Comparison of ENCODE assay signal across 8 cellular contexts in the genomic region with DNA sequence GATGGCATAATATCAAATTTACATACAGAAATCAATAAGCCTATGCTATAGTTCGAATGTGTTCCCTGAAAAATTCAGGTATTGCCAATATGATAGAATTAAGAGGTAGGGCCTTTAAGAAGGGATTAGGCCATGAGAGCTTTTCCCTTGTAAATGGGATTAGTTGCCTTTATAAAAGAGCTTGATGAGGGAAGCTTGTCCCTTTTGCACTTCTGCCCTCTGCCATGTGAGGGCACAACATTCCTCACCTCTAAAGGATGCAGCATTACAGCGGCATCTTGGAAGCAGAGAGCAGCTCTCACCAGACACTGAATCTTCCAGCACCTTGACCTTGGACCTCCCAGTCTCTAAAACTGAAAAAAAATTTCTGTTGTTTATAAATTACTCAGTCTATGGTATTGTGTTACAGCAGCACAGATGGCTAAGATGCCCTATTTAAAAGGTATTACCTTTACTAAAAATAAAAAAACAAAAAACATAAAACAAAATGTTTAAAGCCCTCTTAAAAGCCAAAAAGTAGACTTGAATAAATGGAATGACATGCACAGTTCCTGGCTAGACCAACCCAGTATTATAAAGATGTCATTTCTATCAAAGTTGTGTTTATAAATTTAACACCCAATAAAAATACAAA.
DNase-seq lines count a peak whose midpoint lies in the region; ATAC-seq and TF ChIP-seq lines count a peak whose summit lies in the region.
"Had no signal": no experiment of that assay in that cellular context is flagged by ENCODE, and none has a peak within 500 bp of the region (broad histone marks: within the 10 kb centered on the region; RNA-seq: fewer than 3 reads in every experiment).

No MANE protein-coding gene starts in this region.

- no peak overlapping the region for H2AFZ ChIP-seq in GM23338

- H3K9ac ChIP-seq in NT2/D1 (ENCODE audit: insufficient read length, low read depth), result no peak overlapping the region

- intact Hi-C loops in activated T-helper 1 cell treated with anti-CD3 and anti-CD28 coated beads, Interleukin-12 subunit alpha, Interleukin-12 subunit beta, Interleukin-2, Interleukin-4 antibody, amounts not matched to agents 30 ng/mL and 10 ng/mL and 1 ng/mL, durations not matched to agents 14 hours and 24 hours and 36 hours (cut with micrococcal nuclease), result no loop called here

- no peak overlapping the region for H3K27ac Mint-ChIP-seq in GM23338
- no peak overlapping the region for H3K27ac Mint-ChIP-seq in activated T-helper 1 cell treated with anti-CD3 and anti-CD28 coated beads, Interleukin-12 subunit alpha, Interleukin-12 subunit beta, Interleukin-2, Interleukin-4 antibody, amounts not matched to agents 30 ng/mL and 10 ng/mL and 1 ng/mL, durations not matched to agents 14 hours and 24 hours and 36 hours

- peak; percentile 72 to 84 for TF ChIP-seq CTCF in GM23338 (conservative IDR thresholded peaks at IDR 0.05; ENCODE audit: low read depth in 2 of 2)
- peak; percentile 20 for TF ChIP-seq CTCF in fibroblast of mammary gland (conservative IDR thresholded peaks at IDR 0.05; ENCODE audit: control insufficient read depth, insufficient read depth, low read depth, low read length)

- H3K4me3 ChIP-seq in GM23338 (no peak overlapping the region), NT2/D1 (ENCODE audit: insufficient read length, low read depth) (no peak overlapping the region), fibroblast of mammary gland (ENCODE audit: control insufficient read depth, low read depth, low read length) (no peak overlapping the region)

- no peaks in the 10 kb centered on the region for H3K27me3 Mint-ChIP-seq in GM23338 (ENCODE audit: insufficient read depth, low read depth, poor library complexity)
- no peaks in the 10 kb centered on the region for H3K27me3 Mint-ChIP-seq in activated T-helper 1 cell treated with anti-CD3 and anti-CD28 coated beads, Interleukin-12 subunit alpha, Interleukin-12 subunit beta, Interleukin-2, Interleukin-4 antibody, amounts not matched to agents 30 ng/mL and 10 ng/mL and 1 ng/mL, durations not matched to agents 14 hours and 24 hours and 36 hours (ENCODE audit: insufficient read depth)

- no peaks in the 10 kb centered on the region for H4K20me1 ChIP-seq in GM23338 (replicated peaks; ENCODE audit: insufficient read depth)

- H3F3A ChIP-seq in GM23338 (replicated peaks; ENCODE audit: low read depth), result no peaks in the 10 kb centered on the region

- H3K36me3 ChIP-seq in GM23338 (ENCODE audit: insufficient read depth) (no peaks in the 10 kb centered on the region), NT2/D1 (ENCODE audit: insufficient read depth, insufficient read length, low read length) (no peaks in the 10 kb centered on the region)

- H3K79me2 ChIP-seq in GM23338 (replicated peaks; ENCODE audit: insufficient read depth), result no peaks in the 10 kb centered on the region

- DNase-seq in GM23338 (ENCODE audit: low spot score) (peak; percentile 86), NT2/D1 (ENCODE audit: low read depth, low spot score) (peak; percentile 60), fibroblast of mammary gland (ENCODE audit: low read depth) (peak; percentile 11), retina (peak; percentile 39), NK-92 (lab: John Stamatoyannopoulos, UW; ENCODE audit: unreplicated experiment) (no peak)
- DNase-seq in activated CD4-positive, alpha-beta T cell treated with anti-CD3 and anti-CD28 coated beads for 48 hours, result no peak
- DNase-seq in activated T-helper 1 cell treated with anti-CD3 and anti-CD28 coated beads, Interleukin-12 subunit alpha, Interleukin-12 subunit beta, Interleukin-2, Interleukin-4 antibody, amounts not matched to agents 30 ng/mL and 10 ng/mL and 1 ng/mL, durations not matched to agents 14 hours and 24 hours and 36 hours (ENCODE audit: low spot score), result no peak
- DNase-seq: foreskin fibroblast had no signal

- H3K9me3 Mint-ChIP-seq in GM23338, result peaks cover 13% of the 10 kb centered on the region; the same call in 2 of the 3 replicates
- no peaks in the 10 kb centered on the region for H3K9me3 Mint-ChIP-seq in activated T-helper 1 cell treated with anti-CD3 and anti-CD28 coated beads, Interleukin-12 subunit alpha, Interleukin-12 subunit beta, Interleukin-2, Interleukin-4 antibody, amounts not matched to agents 30 ng/mL and 10 ng/mL and 1 ng/mL, durations not matched to agents 14 hours and 24 hours and 36 hours

- H3K4me1 ChIP-seq in GM23338 (ENCODE audit: insufficient read depth) (no peaks in the 10 kb centered on the region), NT2/D1 (ENCODE audit: insufficient read depth, insufficient read length) (no peaks in the 10 kb centered on the region)

- no peak overlapping the region for H3K4me3 Mint-ChIP-seq in GM23338
- no peak overlapping the region for H3K4me3 Mint-ChIP-seq in activated T-helper 1 cell treated with anti-CD3 and anti-CD28 coated beads, Interleukin-12 subunit alpha, Interleukin-12 subunit beta, Interleukin-2, Interleukin-4 antibody, amounts not matched to agents 30 ng/mL and 10 ng/mL and 1 ng/mL, durations not matched to agents 14 hours and 24 hours and 36 hours

- no peak overlapping the region for H3K4me2 ChIP-seq in GM23338

- H3K9me3 ChIP-seq in NT2/D1 (ENCODE audit: insufficient read depth, low read length), result no peaks in the 10 kb centered on the region

- H3K4me1 Mint-ChIP-seq in GM23338, result no peaks in the 10 kb centered on the region
- H3K4me1 Mint-ChIP-seq in activated T-helper 1 cell treated with anti-CD3 and anti-CD28 coated beads, Interleukin-12 subunit alpha, Interleukin-12 subunit beta, Interleukin-2, Interleukin-4 antibody, amounts not matched to agents 30 ng/mL and 10 ng/mL and 1 ng/mL, durations not matched to agents 14 hours and 24 hours and 36 hours (ENCODE audit: low read depth), result no peaks in the 10 kb centered on the region

- H3K36me3 Mint-ChIP-seq in GM23338 (ENCODE audit: low read depth), result peaks cover 6% of the 10 kb centered on the region; the same call in 2 of the 3 replicates
- H3K36me3 Mint-ChIP-seq in activated T-helper 1 cell treated with anti-CD3 and anti-CD28 coated beads, Interleukin-12 subunit alpha, Interleukin-12 subunit beta, Interleukin-2, Interleukin-4 antibody, amounts not matched to agents 30 ng/mL and 10 ng/mL and 1 ng/mL, durations not matched to agents 14 hours and 24 hours and 36 hours (ENCODE audit: low read depth), result no peaks in the 10 kb centered on the region

- no peak overlapping the region for H3K27ac ChIP-seq in GM23338 (ENCODE audit: low read depth)

- no peaks in the 10 kb centered on the region for H3K27me3 ChIP-seq in GM23338 (ENCODE audit: insufficient read depth)
- H3K27me3 ChIP-seq in NT2/D1 (ENCODE audit: insufficient read depth, insufficient read length), result no peaks in the 10 kb centered on the region

- no peaks in the 10 kb centered on the region for H3K9me2 ChIP-seq in GM23338 (ENCODE audit: insufficient read depth)

- peak; percentile 97 for ATAC-seq in GM23338

TF ChIP-seq in GM23338, 12 proteins besides CTCF, POLR2A, EP300 and RAD21 (continues in another document):
- TF ChIP-seq ZNF114 (CRISPR knock-in tag; IDR thresholded peaks at IDR 0.05) (0 out of 2 replicates have a peak, but pooled peaks have one; percentile 12), EZH2phosphoT487 (IDR thresholded peaks at IDR 0.05; ENCODE audit: unreplicated experiment) (no peak)

Comparison
In these comparisons a context has a peak if more than half of its experiments do, and no peak if none do; other contexts are left out.
1. DNase-seq: peak in GM23338 (single experiment), NT2/D1 (single experiment), fibroblast of mammary gland (single experiment) and retina (single experiment); none in activated CD4-positive, alpha-beta T cell treated with anti-CD3 and anti-CD28 coated beads for 48 hours (single experiment), NK-92 (single experiment) and activated T-helper 1 cell treated with anti-CD3 and anti-CD28 coated beads, Interleukin-12 subunit alpha, Interleukin-12 subunit beta, Interleukin-2, Interleukin-4 antibody, amounts not matched to agents 30 ng/mL and 10 ng/mL and 1 ng/mL, durations not matched to agents 14 hours and 24 hours and 36 hours (single experiment).